In the genomic region with DNA sequence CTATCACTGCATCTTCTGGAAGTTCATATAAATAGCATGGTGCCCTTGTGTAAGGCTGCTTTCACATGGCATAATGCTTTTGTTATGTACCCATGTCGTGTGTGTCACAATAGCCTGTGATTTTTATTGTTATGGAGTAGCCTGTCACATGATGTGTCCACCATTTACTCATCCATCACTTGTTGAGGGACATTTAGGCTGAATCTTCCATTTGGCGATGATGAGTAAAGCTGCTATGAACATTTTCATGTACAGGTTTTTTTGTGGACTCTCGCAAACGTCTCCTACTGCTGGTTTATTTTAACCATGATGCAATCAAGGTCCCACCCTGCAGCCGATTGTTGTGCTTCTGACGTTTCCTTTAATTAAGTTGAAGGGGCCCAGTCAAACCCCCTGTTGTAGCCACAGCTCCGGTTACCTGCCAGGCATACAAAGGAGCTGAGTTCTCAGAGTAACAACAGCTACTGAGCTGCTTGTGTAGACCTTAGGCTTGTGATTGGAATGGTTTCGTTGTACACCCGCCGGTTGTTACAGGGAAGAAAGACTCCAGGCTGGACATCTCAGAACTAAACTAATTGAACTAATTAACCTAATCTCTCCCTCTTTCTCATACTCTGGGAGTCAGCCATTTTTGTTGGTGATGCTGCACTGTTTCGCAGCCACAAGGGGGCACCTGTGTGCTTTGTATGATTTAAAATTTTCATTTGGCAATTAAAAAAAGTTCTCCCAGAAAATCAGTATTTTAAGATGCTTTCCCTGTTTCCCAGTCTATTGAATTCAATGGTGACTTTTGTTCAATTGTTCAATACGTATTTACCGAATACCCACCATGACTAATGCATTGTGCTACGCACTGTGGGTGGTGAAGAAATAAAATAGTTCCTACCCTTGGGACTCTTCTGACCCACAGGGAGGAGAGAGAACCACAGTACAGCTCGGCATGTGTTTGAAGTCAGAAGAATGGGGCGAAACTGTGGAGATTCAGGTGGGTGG, we compare ENCODE assay signal across 8 cellular contexts.
DNase-seq lines count a peak whose midpoint lies in the region; ATAC-seq, FAIRE-seq and TF ChIP-seq lines count a peak whose summit lies in the region.

No MANE protein-coding gene starts in this region.

- WGBS in esophagus squamous epithelium, 2 donors: 39 to 46% methylated on average over 14 of the region's 16 CpGs

- peaks cover 41% of the 10 kb centered on the region for H3K4me1 Mint-ChIP-seq in neural progenitor cell

- no peaks in the 10 kb centered on the region for H4K20me1 ChIP-seq in neural progenitor cell (ENCODE audit: low read depth)

- peak; percentile 20 for FAIRE-seq in urothelium cell line (lab: Jason Lieb, UNC)

- H3F3A ChIP-seq in neural progenitor cell (ENCODE audit: low read depth): peaks cover 28% of the 10 kb centered on the region

- intact Hi-C loops in A673 (cut with micrococcal nuclease; ENCODE audit: unreplicated experiment) (loop anchor here (1.0 to 10.0 kb wide), 3 partner anchors 285 to 868 kb away; no protein-coding TSS in a partner anchor), esophagus squamous epithelium (cut with DNase I) (loop anchor here (5.0 kb wide), 2 partner anchors 286 to 731 kb away; no protein-coding TSS in a partner anchor)

- H3K27me3 ChIP-seq in A673 (replicated peaks; ENCODE audit: insufficient read depth, low read depth, low read length, poor library complexity): no peaks in the 10 kb centered on the region
- H3K27me3 ChIP-seq in esophagus squamous epithelium: no peaks in the 10 kb centered on the region
- H3K27me3 ChIP-seq in neural progenitor cell: no peaks in the 10 kb centered on the region

- DNase-seq in A673 (ENCODE audit: low spot score): peak; percentile 59
- DNase-seq in NCI-H2227 (lab: John Stamatoyannopoulos, UW; ENCODE audit: unreplicated experiment): peak; percentile 58
- DNase-seq in activated CD8-positive, alpha-beta memory T cell treated with anti-CD3 and anti-CD28 coated beads for 24 hours: peak; percentile 75
- no peak for DNase-seq in esophagus squamous epithelium (lab: John Stamatoyannopoulos, UW)
- DNase-seq in neural progenitor cell (ENCODE audit: low spot score): peak; percentile 71
- peak; percentile 56 for DNase-seq in urothelium cell line (ENCODE audit: low spot score)

- peaks cover 11% of the 10 kb centered on the region for H3K27me3 Mint-ChIP-seq in neural progenitor cell (ENCODE audit: insufficient read depth, low read depth)

- TF ChIP-seq POLR2A in esophagus squamous epithelium (IDR thresholded peaks at IDR 0.05): no peak

- H3K9me3 Mint-ChIP-seq in neural progenitor cell: peaks cover 9% of the 10 kb centered on the region

- POLR2A ChIA-PET in A673 (lab: Charles Lee; ENCODE audit: low non-redundant PET): no interaction called here

- no peak for ATAC-seq in HG02610 (IDR thresholded peaks at IDR 0.05; ENCODE audit: unreplicated experiment)

- no peaks in the 10 kb centered on the region for H3K79me2 ChIP-seq in neural progenitor cell (ENCODE audit: low read depth)

- H3K4me3 ChIP-seq in A673 (ENCODE audit: low read depth, low read length, poor library complexity, severe bottlenecking): no peak overlapping the region
- no peak overlapping the region for H3K4me3 ChIP-seq in GM12875 (ENCODE audit: low read depth, low read length)
- H3K4me3 ChIP-seq in esophagus squamous epithelium: no peak overlapping the region
- H3K4me3 ChIP-seq in neural progenitor cell: no peak overlapping the region

- H2AFZ ChIP-seq in neural progenitor cell (replicated peaks): peak overlapping the region; percentile 89

- H3K27ac Mint-ChIP-seq in neural progenitor cell: peak overlapping the region; percentile 96

- H3K4me3 Mint-ChIP-seq in neural progenitor cell: no peak overlapping the region

- no TSS peak for BruUV-seq in A673 (replicated peaks; lab: Mats Ljungman, UMichigan)

- H3K4me2 ChIP-seq in neural progenitor cell: peak overlapping the region; percentile 68

- H3K36me3 ChIP-seq in A673 (ENCODE audit: insufficient read depth, low read length, poor library complexity, severe bottlenecking) (no peaks in the 10 kb centered on the region), esophagus squamous epithelium (no peaks in the 10 kb centered on the region), neural progenitor cell (no peaks in the 10 kb centered on the region)

- H3K4me1 ChIP-seq in A673 (ENCODE audit: insufficient read depth, low read length, poor library complexity, severe bottlenecking) (peaks cover 30% of the 10 kb centered on the region), esophagus squamous epithelium (no peaks in the 10 kb centered on the region), neural progenitor cell (peaks cover 14% of the 10 kb centered on the region)

- H3K9me3 ChIP-seq in A673 (ENCODE audit: low read depth, low read length, poor library complexity, severe bottlenecking): no peaks in the 10 kb centered on the region
- H3K9me3 ChIP-seq in esophagus squamous epithelium: no peaks in the 10 kb centered on the region
- H3K9me3 ChIP-seq in neural progenitor cell (ENCODE audit: low read depth): no peaks in the 10 kb centered on the region

- peak; percentile 94 for TF ChIP-seq CTCF in A673 (conservative IDR thresholded peaks at IDR 0.05; ENCODE audit: low read depth, low read length)
- peak; percentile 69 for TF ChIP-seq CTCF in GM12875 (IDR thresholded peaks at IDR 0.05; ENCODE audit: borderline replicate concordance, insufficient read depth, low read depth, low read length)
- TF ChIP-seq CTCF in esophagus squamous epithelium (IDR thresholded peaks at IDR 0.05): peak; percentile 78 to 94 (median 88)
- peak; percentile 99 for TF ChIP-seq CTCF in neural progenitor cell (IDR thresholded peaks at IDR 0.05)

- H3K9ac ChIP-seq in neural progenitor cell: no peak overlapping the region

- H3K27ac ChIP-seq in A673 (ENCODE audit: low read depth, low read length, poor library complexity, severe bottlenecking): no peak overlapping the region
- H3K27ac ChIP-seq in esophagus squamous epithelium: no peak overlapping the region
- peak overlapping the region; percentile 30 for H3K27ac ChIP-seq in neural progenitor cell

- peaks cover 2% of the 10 kb centered on the region for H3K36me3 Mint-ChIP-seq in neural progenitor cell

- CTCF ChIA-PET in A673 (lab: Charles Lee): interaction anchor here (1.6 kb wide), 1 partner anchor 735 kb away, joined by 8 read pairs; no protein-coding TSS in a partner anchor
